In the genomic region with DNA sequence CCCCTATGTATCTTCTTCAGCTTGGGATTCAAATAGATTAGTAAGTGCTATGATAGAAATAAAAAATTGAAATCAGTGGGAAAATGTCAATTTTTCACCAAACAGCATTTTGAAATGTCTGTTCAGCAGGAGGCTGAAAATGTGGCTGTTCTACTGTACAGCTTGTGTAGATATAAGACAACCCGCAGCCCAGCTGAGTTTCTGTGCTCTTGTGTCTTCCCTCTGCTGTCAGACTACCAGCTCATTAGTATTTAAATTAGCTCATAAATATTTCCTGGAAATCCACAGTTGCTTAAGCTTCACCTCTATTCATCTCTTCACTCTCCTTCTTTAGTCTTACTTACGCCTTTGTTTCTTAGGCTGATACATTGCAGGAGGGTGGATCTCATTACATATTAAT, we compare ENCODE assay signal across 1 cellular context.
TF ChIP-seq lines count a peak whose summit lies in the region.

No MANE protein-coding gene starts in this region.

TF ChIP-seq in K562, 482 proteins besides CTCF, POLR2A, EP300 and RAD21 (continued from another document):
- TF ChIP-seq, protein P1, sequence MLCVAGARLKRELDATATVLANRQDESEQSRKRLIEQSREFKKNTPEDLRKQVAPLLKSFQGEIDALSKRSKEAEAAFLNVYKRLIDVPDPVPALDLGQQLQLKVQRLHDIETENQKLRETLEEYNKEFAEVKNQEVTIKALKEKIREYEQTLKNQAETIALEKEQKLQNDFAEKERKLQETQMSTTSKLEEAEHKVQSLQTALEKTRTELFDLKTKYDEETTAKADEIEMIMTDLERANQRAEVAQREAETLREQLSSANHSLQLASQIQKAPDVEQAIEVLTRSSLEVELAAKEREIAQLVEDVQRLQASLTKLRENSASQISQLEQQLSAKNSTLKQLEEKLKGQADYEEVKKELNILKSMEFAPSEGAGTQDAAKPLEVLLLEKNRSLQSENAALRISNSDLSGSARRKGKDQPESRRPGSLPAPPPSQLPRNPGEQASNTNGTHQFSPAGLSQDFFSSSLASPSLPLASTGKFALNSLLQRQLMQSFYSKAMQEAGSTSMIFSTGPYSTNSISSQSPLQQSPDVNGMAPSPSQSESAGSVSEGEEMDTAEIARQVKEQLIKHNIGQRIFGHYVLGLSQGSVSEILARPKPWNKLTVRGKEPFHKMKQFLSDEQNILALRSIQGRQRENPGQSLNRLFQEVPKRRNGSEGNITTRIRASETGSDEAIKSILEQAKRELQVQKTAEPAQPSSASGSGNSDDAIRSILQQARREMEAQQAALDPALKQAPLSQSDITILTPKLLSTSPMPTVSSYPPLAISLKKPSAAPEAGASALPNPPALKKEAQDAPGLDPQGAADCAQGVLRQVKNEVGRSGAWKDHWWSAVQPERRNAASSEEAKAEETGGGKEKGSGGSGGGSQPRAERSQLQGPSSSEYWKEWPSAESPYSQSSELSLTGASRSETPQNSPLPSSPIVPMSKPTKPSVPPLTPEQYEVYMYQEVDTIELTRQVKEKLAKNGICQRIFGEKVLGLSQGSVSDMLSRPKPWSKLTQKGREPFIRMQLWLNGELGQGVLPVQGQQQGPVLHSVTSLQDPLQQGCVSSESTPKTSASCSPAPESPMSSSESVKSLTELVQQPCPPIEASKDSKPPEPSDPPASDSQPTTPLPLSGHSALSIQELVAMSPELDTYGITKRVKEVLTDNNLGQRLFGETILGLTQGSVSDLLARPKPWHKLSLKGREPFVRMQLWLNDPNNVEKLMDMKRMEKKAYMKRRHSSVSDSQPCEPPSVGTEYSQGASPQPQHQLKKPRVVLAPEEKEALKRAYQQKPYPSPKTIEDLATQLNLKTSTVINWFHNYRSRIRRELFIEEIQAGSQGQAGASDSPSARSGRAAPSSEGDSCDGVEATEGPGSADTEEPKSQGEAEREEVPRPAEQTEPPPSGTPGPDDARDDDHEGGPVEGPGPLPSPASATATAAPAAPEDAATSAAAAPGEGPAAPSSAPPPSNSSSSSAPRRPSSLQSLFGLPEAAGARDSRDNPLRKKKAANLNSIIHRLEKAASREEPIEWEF (CRISPR knock-in tag; IDR thresholded peaks at IDR 0.05) = no peak
- peak; percentile 4 for TF ChIP-seq CBX8 (IDR thresholded peaks at IDR 0.05; ENCODE audit: borderline replicate concordance, extremely low read depth, low read depth, low read length, poor library complexity, severe bottlenecking)
- no peak for TF ChIP-seq ZNF24 (IDR thresholded peaks at IDR 0.05)
- TF ChIP-seq EWSR1 (IDR thresholded peaks at IDR 0.05; ENCODE audit: borderline replicate concordance, low read depth, partially characterized antibody) = no peak
- no peak for TF ChIP-seq GTF2F1 (IDR thresholded peaks at IDR 0.05; ENCODE audit: low read depth, low read length)
- TF ChIP-seq MEIS2 (IDR thresholded peaks at IDR 0.05; ENCODE audit: partially characterized antibody) = no peak
- no peak for TF ChIP-seq ZNF695 (CRISPR knock-in tag; IDR thresholded peaks at IDR 0.05)
